Comparison of ENCODE assay signal across 10 cellular contexts in genomic region chr1:11571906-11572616, GRCh38.
A peak's percentile ranks its signal among the peaks of the same experiment; 100 is the strongest.
DNase-seq lines count a peak whose midpoint lies in the region; ATAC-seq and TF ChIP-seq lines count a peak whose summit lies in the region.
"Had no signal": no experiment of that assay in that cellular context is flagged by ENCODE, and none has a peak within 500 bp of the region (broad histone marks: within the 10 kb centered on the region; RNA-seq: fewer than 3 reads in every experiment).

No MANE protein-coding gene starts in this region.

- no peaks in the 10 kb centered on the region for H3K9me3 Mint-ChIP-seq in activated CD4-positive, alpha-beta T cell treated with anti-CD3 and anti-CD28 coated beads, Interleukin-2, amount 10 ng/mL, durations not matched to agents 24 days and 14 days
- no peaks in the 10 kb centered on the region for H3K9me3 Mint-ChIP-seq in activated CD8-positive, alpha-beta T cell treated with anti-CD3 and anti-CD28 coated beads for 36 hours
- H3K9me3 Mint-ChIP-seq in nephron progenitor cell, result no peaks in the 10 kb centered on the region
- H3K9me3 Mint-ChIP-seq: memory B cell had no signal

- no peaks in the 10 kb centered on the region for H3K36me3 Mint-ChIP-seq in activated CD4-positive, alpha-beta T cell treated with anti-CD3 and anti-CD28 coated beads, Interleukin-2, amount 10 ng/mL, durations not matched to agents 24 days and 14 days (ENCODE audit: low read depth)
- H3K36me3 Mint-ChIP-seq in activated CD8-positive, alpha-beta T cell treated with anti-CD3 and anti-CD28 coated beads for 36 hours (ENCODE audit: low read depth), result no peaks in the 10 kb centered on the region
- H3K36me3 Mint-ChIP-seq in nephron progenitor cell (ENCODE audit: low read depth), result no peaks in the 10 kb centered on the region
- H3K36me3 Mint-ChIP-seq: memory B cell had no signal

- H3K27ac Mint-ChIP-seq in activated CD4-positive, alpha-beta T cell treated with anti-CD3 and anti-CD28 coated beads, Interleukin-2, amount 10 ng/mL, durations not matched to agents 24 days and 14 days, result no peak overlapping the region
- H3K27ac Mint-ChIP-seq in activated CD8-positive, alpha-beta T cell treated with anti-CD3 and anti-CD28 coated beads for 36 hours, result no peak overlapping the region
- H3K27ac Mint-ChIP-seq in nephron progenitor cell, result no peak overlapping the region
- H3K27ac Mint-ChIP-seq: memory B cell had no signal

- no peak for TF ChIP-seq CTCF in activated CD8-positive, alpha-beta T cell treated with anti-CD3 and anti-CD28 coated beads for 36 hours (IDR thresholded peaks at IDR 0.05)
- no peak for TF ChIP-seq CTCF in nephron progenitor cell (IDR thresholded peaks at IDR 0.05)

- CTCF ChIA-PET in activated CD8-positive, alpha-beta T cell treated with anti-CD3 and anti-CD28 coated beads for 36 hours (lab: Charles Lee), result interaction anchor here (0.6 to 2.4 kb wide), 7 partner anchors 14 to 534 kb away, joined by 3 to 8 read pairs (median 4); no protein-coding TSS in a partner anchor

- peak; percentile 69 for DNase-seq in activated CD4-positive, alpha-beta T cell treated with anti-CD3 and anti-CD28 coated beads, Interleukin-2, amount 10 ng/mL, durations not matched to agents 24 days and 14 days
- no peak for DNase-seq in activated CD4-positive, alpha-beta T cell treated with anti-CD3 and anti-CD28 coated beads, Interleukin-2, amount 50 U/mL, for 4 hours
- peak; percentile 36 for DNase-seq in HuH-7.5 (ENCODE audit: low spot score)
- DNase-seq in activated CD8-positive, alpha-beta T cell treated with anti-CD3 and anti-CD28 coated beads for 36 hours, result peak; percentile 68
- peak; percentile 26 for DNase-seq in nephron progenitor cell
- DNase-seq in SKM-1 (lab: John Stamatoyannopoulos, UW; ENCODE audit: unreplicated experiment), result no peak
- DNase-seq: NCI-H1048 had no signal

- POLR2A ChIA-PET in activated CD8-positive, alpha-beta T cell treated with anti-CD3 and anti-CD28 coated beads for 36 hours (lab: Charles Lee), result no interaction called here

- no peaks in the 10 kb centered on the region for H3K4me1 Mint-ChIP-seq in activated CD4-positive, alpha-beta T cell treated with anti-CD3 and anti-CD28 coated beads, Interleukin-2, amount 10 ng/mL, durations not matched to agents 24 days and 14 days
- H3K4me1 Mint-ChIP-seq in activated CD8-positive, alpha-beta T cell treated with anti-CD3 and anti-CD28 coated beads for 36 hours (ENCODE audit: low read depth), result no peaks in the 10 kb centered on the region
- H3K4me1 Mint-ChIP-seq in nephron progenitor cell, result peaks cover 22% of the 10 kb centered on the region
- H3K4me1 Mint-ChIP-seq: memory B cell had no signal

- H3K4me3 Mint-ChIP-seq in activated CD4-positive, alpha-beta T cell treated with anti-CD3 and anti-CD28 coated beads, Interleukin-2, amount 10 ng/mL, durations not matched to agents 24 days and 14 days, result no peak overlapping the region
- no peak overlapping the region for H3K4me3 Mint-ChIP-seq in activated CD8-positive, alpha-beta T cell treated with anti-CD3 and anti-CD28 coated beads for 36 hours
- H3K4me3 Mint-ChIP-seq in nephron progenitor cell, result no peak overlapping the region
- H3K4me3 Mint-ChIP-seq: memory B cell had no signal

- ATAC-seq in activated CD8-positive, alpha-beta T cell treated with anti-CD3 and anti-CD28 coated beads for 36 hours, result no peak
- no peak for ATAC-seq in HG03097 (IDR thresholded peaks at IDR 0.05; ENCODE audit: low FRiP score, unreplicated experiment)
- no peak for ATAC-seq in GM18858 (IDR thresholded peaks at IDR 0.05; ENCODE audit: unreplicated experiment)

- intact Hi-C loops in activated CD4-positive, alpha-beta T cell treated with anti-CD3 and anti-CD28 coated beads, Interleukin-2, amount 10 ng/mL, durations not matched to agents 24 days and 14 days (cut with micrococcal nuclease), result no loop called here
- intact Hi-C loops in activated CD8-positive, alpha-beta T cell treated with anti-CD3 and anti-CD28 coated beads for 36 hours (cut with micrococcal nuclease), result no loop called here

- H3K27me3 Mint-ChIP-seq in activated CD4-positive, alpha-beta T cell treated with anti-CD3 and anti-CD28 coated beads, Interleukin-2, amount 10 ng/mL, durations not matched to agents 24 days and 14 days, result peaks cover 8% of the 10 kb centered on the region
- H3K27me3 Mint-ChIP-seq in activated CD8-positive, alpha-beta T cell treated with anti-CD3 and anti-CD28 coated beads for 36 hours, result peaks cover 15% of the 10 kb centered on the region
- H3K27me3 Mint-ChIP-seq in nephron progenitor cell (ENCODE audit: low read depth, poor library complexity), result peaks cover 41% of the 10 kb centered on the region

Comparison
In these comparisons a context has a peak if more than half of its experiments do, and no peak if none do; other contexts are left out.
1. DNase-seq: peak in activated CD4-positive, alpha-beta T cell treated with anti-CD3 and anti-CD28 coated beads, Interleukin-2, amount 10 ng/mL, durations not matched to agents 24 days and 14 days (single experiment), HuH-7.5 (single experiment), activated CD8-positive, alpha-beta T cell treated with anti-CD3 and anti-CD28 coated beads for 36 hours (single experiment) and nephron progenitor cell (single experiment); none in activated CD4-positive, alpha-beta T cell treated with anti-CD3 and anti-CD28 coated beads, Interleukin-2, amount 50 U/mL, for 4 hours (0 of 2) and SKM-1 (single experiment).